12 cellular contexts compared by ENCODE assay signal in genomic region chrX:109704563-109704962, GRCh38. TPM values are rescaled to one million over a fixed set of nuclear protein-coding genes. Genes with fewer than 3 reads are reported as not detected.
DNase-seq lines count a peak whose midpoint lies in the region; ATAC-seq and TF ChIP-seq lines count a peak whose summit lies in the region.
"Had no signal": no experiment of that assay in that cellular context is flagged by ENCODE, and none has a peak within 500 bp of the region (broad histone marks: within the 10 kb centered on the region; RNA-seq: fewer than 3 reads in every experiment).

No MANE protein-coding gene starts in this region.

- CTCF ChIA-PET in activated CD8-positive, alpha-beta T cell treated with anti-CD3 and anti-CD28 coated beads for 36 hours (lab: Charles Lee), result interaction anchor here (1.2 to 2.1 kb wide), 4 partner anchors 9 to 186 kb away, joined by 3 to 11 read pairs (median 3); no protein-coding TSS in a partner anchor
- CTCF ChIA-PET in naive thymus-derived CD4-positive, alpha-beta T cell (lab: Charles Lee), result no interaction called here

- no peak overlapping the region for H3K4me3 ChIP-seq in naive thymus-derived CD4-positive, alpha-beta T cell (ENCODE audit: low read length)

- peaks cover 19% of the 10 kb centered on the region for H3K36me3 Mint-ChIP-seq in activated CD8-positive, alpha-beta T cell treated with anti-CD3 and anti-CD28 coated beads for 36 hours (ENCODE audit: low read depth)
- peaks cover 0 to 20% (median 6%) of the 10 kb centered on the region in 5 donors for H3K36me3 Mint-ChIP-seq in naive thymus-derived CD4-positive, alpha-beta T cell
- H3K36me3 Mint-ChIP-seq: CD4-positive, alpha-beta memory T cell had no signal

- no peaks in the 10 kb centered on the region for H3K9me3 Mint-ChIP-seq in activated CD8-positive, alpha-beta T cell treated with anti-CD3 and anti-CD28 coated beads for 36 hours
- H3K9me3 Mint-ChIP-seq in naive thymus-derived CD4-positive, alpha-beta T cell, result peaks cover 0 to 2% (median 0%) of the 10 kb centered on the region in 11 donors
- H3K9me3 Mint-ChIP-seq: CD4-positive, alpha-beta memory T cell had no signal

- H3K9me3 ChIP-seq in naive thymus-derived CD4-positive, alpha-beta T cell (ENCODE audit: control insufficient read depth in 2 of 3, low read length in 3 of 3), result no peaks in the 10 kb centered on the region

- ATAC-seq in GM18520 (IDR thresholded peaks at IDR 0.05; ENCODE audit: unreplicated experiment) (peak; percentile 73), GM21360 (IDR thresholded peaks at IDR 0.05; ENCODE audit: unreplicated experiment) (peak; percentile 57), HG02981 (IDR thresholded peaks at IDR 0.05; ENCODE audit: unreplicated experiment) (peak; percentile 75), foreskin keratinocyte (no peak)
- peak; percentile 64 for ATAC-seq in activated CD8-positive, alpha-beta T cell treated with anti-CD3 and anti-CD28 coated beads for 36 hours
- no peak for ATAC-seq in naive thymus-derived CD4-positive, alpha-beta T cell

- no peaks in the 10 kb centered on the region for H3K27me3 Mint-ChIP-seq in activated CD8-positive, alpha-beta T cell treated with anti-CD3 and anti-CD28 coated beads for 36 hours
- no peaks in the 10 kb centered on the region for H3K27me3 Mint-ChIP-seq in naive thymus-derived CD4-positive, alpha-beta T cell
- H3K27me3 Mint-ChIP-seq: CD4-positive, alpha-beta memory T cell had no signal

- no peaks in the 10 kb centered on the region for H3K4me1 ChIP-seq in foreskin keratinocyte
- H3K4me1 ChIP-seq in naive thymus-derived CD4-positive, alpha-beta T cell (ENCODE audit: control insufficient read depth in 2 of 2, insufficient read depth in 2 of 2, low read length in 2 of 2), result peaks cover 0 to 20% of the 10 kb centered on the region in 2 donors

- peak overlapping the region; percentile 39 for H3K27ac Mint-ChIP-seq in activated CD8-positive, alpha-beta T cell treated with anti-CD3 and anti-CD28 coated beads for 36 hours
- H3K27ac Mint-ChIP-seq in naive thymus-derived CD4-positive, alpha-beta T cell, result peak overlapping the region in 2 of 9 donors; percentile 20 to 48
- H3K27ac Mint-ChIP-seq: CD4-positive, alpha-beta memory T cell had no signal

- intact Hi-C loops in activated CD8-positive, alpha-beta T cell treated with anti-CD3 and anti-CD28 coated beads for 36 hours (cut with micrococcal nuclease), result no loop called here
- intact Hi-C loops in naive thymus-derived CD4-positive, alpha-beta T cell (cut with micrococcal nuclease), result loop anchor here in 1 of 2 donors (10.0 kb wide), 2 partner anchors 70 to 170 kb away; partner anchors contain the start of gene NXT2

- TF ChIP-seq CTCF in activated CD8-positive, alpha-beta T cell treated with anti-CD3 and anti-CD28 coated beads for 36 hours (IDR thresholded peaks at IDR 0.05), result no peak
- TF ChIP-seq CTCF in foreskin keratinocyte (conservative IDR thresholded peaks at IDR 0.05), result no peak

- H3K27ac ChIP-seq in foreskin keratinocyte, result no peak overlapping the region
- no peak overlapping the region for H3K27ac ChIP-seq in naive thymus-derived CD4-positive, alpha-beta T cell (ENCODE audit: low read depth, low read length)
- H3K27ac ChIP-seq: epithelial cell of prostate had no signal

- no peak overlapping the region for H3K4me3 Mint-ChIP-seq in activated CD8-positive, alpha-beta T cell treated with anti-CD3 and anti-CD28 coated beads for 36 hours
- H3K4me3 Mint-ChIP-seq in naive thymus-derived CD4-positive, alpha-beta T cell, result peak overlapping the region in 1 of 10 donors; percentile 9
- H3K4me3 Mint-ChIP-seq: CD4-positive, alpha-beta memory T cell; neural crest cell had no signal

- POLR2A ChIA-PET in activated CD8-positive, alpha-beta T cell treated with anti-CD3 and anti-CD28 coated beads for 36 hours (lab: Charles Lee), result no interaction called here
- POLR2A ChIA-PET in naive thymus-derived CD4-positive, alpha-beta T cell (lab: Charles Lee), result interaction anchor here (0.9 kb wide), 1 partner anchor 11 kb away, joined by 3 read pairs; no protein-coding TSS in a partner anchor

- H3K27me3 ChIP-seq in foreskin keratinocyte, result no peaks in the 10 kb centered on the region
- no peaks in the 10 kb centered on the region for H3K27me3 ChIP-seq in naive thymus-derived CD4-positive, alpha-beta T cell (ENCODE audit: control insufficient read depth in 2 of 2, insufficient read depth in 2 of 2, low read length in 2 of 2)

- DNase-seq in activated CD8-positive, alpha-beta T cell treated with anti-CD3 and anti-CD28 coated beads for 36 hours, result no peak
- DNase-seq in foreskin keratinocyte (no peak), GM19238 (ENCODE audit: insufficient read length, low spot score) (no peak), kidney glomerular epithelial cell (lab: John Stamatoyannopoulos, UW) (no peak)
- DNase-seq in naive thymus-derived CD4-positive, alpha-beta T cell, result no peak
- DNase-seq: CD4-positive, alpha-beta memory T cell; SHP77 treated with DMSO at 0.1 percent for 48 hours had no signal

- H3K36me3 ChIP-seq in naive thymus-derived CD4-positive, alpha-beta T cell (ENCODE audit: control insufficient read depth in 2 of 3, insufficient read depth in 3 of 3, low read length in 3 of 3), result no peaks in the 10 kb centered on the region

- peaks cover 50% of the 10 kb centered on the region for H3K4me1 Mint-ChIP-seq in activated CD8-positive, alpha-beta T cell treated with anti-CD3 and anti-CD28 coated beads for 36 hours (ENCODE audit: low read depth)
- peaks cover 7 to 48% (median 43%) of the 10 kb centered on the region in 7 donors for H3K4me1 Mint-ChIP-seq in naive thymus-derived CD4-positive, alpha-beta T cell

RNA-seq across cellular contexts. Expression of gene ACSL4, which starts 28.5 kb away (rescaled TPM):
- total RNA-seq in activated CD8-positive, alpha-beta T cell treated with anti-CD3 and anti-CD28 coated beads for 36 hours, result 10 to 100 TPM; 63.1 to 64.0 TPM
- total RNA-seq in foreskin keratinocyte, result 91.4 and 97.7 TPM in 2 replicates
- polyA plus RNA-seq in foreskin keratinocyte, result 22.4 and 25.3 TPM in 2 replicates
- total RNA-seq in naive thymus-derived CD4-positive, alpha-beta T cell, result 10 to 100 TPM; 13.4 to 43.9 (median 21.6) TPM
- 1 to 10 TPM; 6.6 to 8.0 TPM for polyA plus RNA-seq in naive thymus-derived CD4-positive, alpha-beta T cell

Comparison
In these comparisons a context has a peak if more than half of its experiments do, and no peak if none do; other contexts are left out.
1. ATAC-seq: peak in GM18520 (single experiment), GM21360 (single experiment), HG02981 (single experiment) and activated CD8-positive, alpha-beta T cell treated with anti-CD3 and anti-CD28 coated beads for 36 hours (single experiment); none in foreskin keratinocyte (single experiment) and naive thymus-derived CD4-positive, alpha-beta T cell (single experiment).